In genomic region chr22:20431520-20432237, GRCh38 we compare ENCODE assay signal across 10 cellular contexts. TPM values are rescaled to one million over a fixed set of nuclear protein-coding genes. Genes with fewer than 3 reads are reported as not detected.
A peak's percentile ranks its signal among the peaks of the same experiment; 100 is the strongest.
DNase-seq lines count a peak whose midpoint lies in the region; ATAC-seq and TF ChIP-seq lines count a peak whose summit lies in the region.
"Had no signal": no experiment of that assay in that cellular context is flagged by ENCODE, and none has a peak within 500 bp of the region (broad histone marks: within the 10 kb centered on the region; RNA-seq: fewer than 3 reads in every experiment).

No MANE protein-coding gene starts in this region.

- H3K9me3 ChIP-seq in naive thymus-derived CD4-positive, alpha-beta T cell (ENCODE audit: control insufficient read depth in 2 of 3, low read length in 3 of 3) = no peaks in the 10 kb centered on the region
- H3K9me3 ChIP-seq: MG63 had no signal

- CTCF ChIA-PET in naive thymus-derived CD4-positive, alpha-beta T cell (lab: Charles Lee) = interaction anchor here (0.6 kb wide), 1 partner anchor 23 kb away, joined by 3 read pairs; no protein-coding TSS in a partner anchor

- no peak overlapping the region for H3K27ac Mint-ChIP-seq in stimulated activated naive CD8-positive, alpha-beta T cell treated with anti-CD3 and anti-CD28 coated beads, Interleukin-15, Interleukin-2, amounts not matched to agents 100 ng/mL and 50 ng/mL, for 24 hours
- H3K27ac Mint-ChIP-seq in central memory CD8-positive, alpha-beta T cell (ENCODE audit: low read depth) = no peak overlapping the region
- H3K27ac Mint-ChIP-seq in naive thymus-derived CD4-positive, alpha-beta T cell = no peak overlapping the region
- no peak overlapping the region for H3K27ac Mint-ChIP-seq in HFFc6

- ATAC-seq in stimulated activated naive CD8-positive, alpha-beta T cell treated with anti-CD3 and anti-CD28 coated beads, Interleukin-15, Interleukin-2, amounts not matched to agents 100 U/mL and 50 U/mL, for 24 hours = no peak
- no peak for ATAC-seq in central memory CD8-positive, alpha-beta T cell (replicated peaks; ENCODE audit: extremely low read depth, poor library complexity, severe bottlenecking)
- no peak for ATAC-seq in naive thymus-derived CD4-positive, alpha-beta T cell
- ATAC-seq in GM21619 (IDR thresholded peaks at IDR 0.05; ENCODE audit: unreplicated experiment) = no peak

- no peak for DNase-seq in stimulated activated naive CD8-positive, alpha-beta T cell treated with anti-CD3 and anti-CD28 coated beads, Interleukin-15, Interleukin-2, amounts not matched to agents 100 U/mL and 50 U/mL, for 24 hours
- DNase-seq in central memory CD8-positive, alpha-beta T cell (ENCODE audit: low spot score in 2 of 2) = no peak
- no peak for DNase-seq in naive thymus-derived CD4-positive, alpha-beta T cell
- DNase-seq in activated CD8-positive, alpha-beta memory T cell treated with anti-CD3 and anti-CD28 coated beads for 24 hours = no peak
- no peak for DNase-seq in HFFc6
- DNase-seq in activated CD4-positive, CD25-positive, alpha-beta regulatory T cell (lab: John Stamatoyannopoulos, UW) = no peak
- DNase-seq: kidney glomerular epithelial cell, MG63 had no signal

- H3K9me3 Mint-ChIP-seq in stimulated activated naive CD8-positive, alpha-beta T cell treated with anti-CD3 and anti-CD28 coated beads, Interleukin-15, Interleukin-2, amounts not matched to agents 100 ng/mL and 50 ng/mL, for 24 hours = no peaks in the 10 kb centered on the region
- H3K9me3 Mint-ChIP-seq in central memory CD8-positive, alpha-beta T cell = no peaks in the 10 kb centered on the region
- no peaks in the 10 kb centered on the region for H3K9me3 Mint-ChIP-seq in naive thymus-derived CD4-positive, alpha-beta T cell
- H3K9me3 Mint-ChIP-seq in HFFc6 = no peaks in the 10 kb centered on the region

- peak overlapping the region; percentile 79 for H3K4me3 ChIP-seq in naive thymus-derived CD4-positive, alpha-beta T cell (ENCODE audit: low read length)
- H3K4me3 ChIP-seq: MG63 had no signal

- H3K27me3 Mint-ChIP-seq in stimulated activated naive CD8-positive, alpha-beta T cell treated with anti-CD3 and anti-CD28 coated beads, Interleukin-15, Interleukin-2, amounts not matched to agents 100 ng/mL and 50 ng/mL, for 24 hours = peaks cover 64% of the 10 kb centered on the region
- H3K27me3 Mint-ChIP-seq in central memory CD8-positive, alpha-beta T cell = peaks cover 50% of the 10 kb centered on the region
- peaks cover 31 to 76% (median 34%) of the 10 kb centered on the region in 5 donors for H3K27me3 Mint-ChIP-seq in naive thymus-derived CD4-positive, alpha-beta T cell
- peaks cover 12% of the 10 kb centered on the region for H3K27me3 Mint-ChIP-seq in HFFc6 (ENCODE audit: insufficient read depth)

- H3K4me1 ChIP-seq in naive thymus-derived CD4-positive, alpha-beta T cell (ENCODE audit: control insufficient read depth in 2 of 2, insufficient read depth in 2 of 2, low read length in 2 of 2) = peaks cover 19 to 32% of the 10 kb centered on the region in 2 donors

- no peak for TF ChIP-seq CTCF in HFFc6 (IDR thresholded peaks at IDR 0.05)

- no peaks in the 10 kb centered on the region for H3K36me3 Mint-ChIP-seq in stimulated activated naive CD8-positive, alpha-beta T cell treated with anti-CD3 and anti-CD28 coated beads, Interleukin-15, Interleukin-2, amounts not matched to agents 100 ng/mL and 50 ng/mL, for 24 hours (ENCODE audit: low read depth)
- H3K36me3 Mint-ChIP-seq in central memory CD8-positive, alpha-beta T cell (ENCODE audit: insufficient read depth) = peaks cover 4% of the 10 kb centered on the region
- H3K36me3 Mint-ChIP-seq in naive thymus-derived CD4-positive, alpha-beta T cell = peaks cover 0 to 4% (median 0%) of the 10 kb centered on the region in 5 donors
- H3K36me3 Mint-ChIP-seq in HFFc6 (ENCODE audit: low read depth) = peaks cover 11% of the 10 kb centered on the region; the same call in 1 of the 2 replicates

- no peak overlapping the region for H3K27ac ChIP-seq in naive thymus-derived CD4-positive, alpha-beta T cell (ENCODE audit: low read depth, low read length)

- H3K27me3 ChIP-seq in naive thymus-derived CD4-positive, alpha-beta T cell (ENCODE audit: control insufficient read depth in 2 of 2, insufficient read depth in 2 of 2, low read length in 2 of 2) = peaks cover 0 to 17% of the 10 kb centered on the region in 2 donors
- H3K27me3 ChIP-seq: MG63 had no signal

- intact Hi-C loops in naive thymus-derived CD4-positive, alpha-beta T cell (cut with micrococcal nuclease) = no loop called here

- peaks cover 24% of the 10 kb centered on the region for H3K4me1 Mint-ChIP-seq in stimulated activated naive CD8-positive, alpha-beta T cell treated with anti-CD3 and anti-CD28 coated beads, Interleukin-15, Interleukin-2, amounts not matched to agents 100 ng/mL and 50 ng/mL, for 24 hours (ENCODE audit: low read depth)
- H3K4me1 Mint-ChIP-seq in central memory CD8-positive, alpha-beta T cell = peaks cover 26% of the 10 kb centered on the region
- peaks cover 6 to 29% (median 14%) of the 10 kb centered on the region in 7 donors for H3K4me1 Mint-ChIP-seq in naive thymus-derived CD4-positive, alpha-beta T cell
- peaks cover 23% of the 10 kb centered on the region for H3K4me1 Mint-ChIP-seq in HFFc6 (ENCODE audit: low read depth)

- POLR2A ChIA-PET in naive thymus-derived CD4-positive, alpha-beta T cell (lab: Charles Lee) = interaction anchor here (1.4 kb wide), 1 partner anchor 33 kb away, joined by 3 read pairs; no protein-coding TSS in a partner anchor

- no peaks in the 10 kb centered on the region for H3K36me3 ChIP-seq in naive thymus-derived CD4-positive, alpha-beta T cell (ENCODE audit: control insufficient read depth in 2 of 3, insufficient read depth in 3 of 3, low read length in 3 of 3)

- H3K4me3 Mint-ChIP-seq in stimulated activated naive CD8-positive, alpha-beta T cell treated with anti-CD3 and anti-CD28 coated beads, Interleukin-15, Interleukin-2, amounts not matched to agents 100 ng/mL and 50 ng/mL, for 24 hours = peak overlapping the region; percentile 43
- peak overlapping the region; percentile 73 for H3K4me3 Mint-ChIP-seq in central memory CD8-positive, alpha-beta T cell
- peak overlapping the region in 9 of 10 donors; percentile 48 to 96 (median 63) for H3K4me3 Mint-ChIP-seq in naive thymus-derived CD4-positive, alpha-beta T cell
- H3K4me3 Mint-ChIP-seq in HFFc6 = no peak overlapping the region

RNA-seq across cellular contexts. Expression of gene SCARF2, which starts 5.9 kb away (rescaled TPM):
- total RNA-seq in naive thymus-derived CD4-positive, alpha-beta T cell = 1 to 10 TPM in 4 of 5 experiments, under 1 TPM in 1; 0.70 to 2.6 (median 2.2) TPM
- polyA plus RNA-seq in naive thymus-derived CD4-positive, alpha-beta T cell = under 1 TPM; 0.21 to 0.35 TPM
- total RNA-seq in HFFc6 (2021; fragmentation: NEBNext Ultra II Directional; extraction: Animal tissue kit (Norgen Biotek cat#: 25700)) = 10 to 100 TPM; 65.1 to 92.3 (median 68.9) TPM

RNA-seq across cellular contexts. Expression of gene ZNF74, which starts 37.7 kb away (rescaled TPM):
- total RNA-seq in naive thymus-derived CD4-positive, alpha-beta T cell = 10 to 100 TPM in 3 of 5 experiments, 1 to 10 TPM in 2; 6.1 to 18.2 (median 12.9) TPM
- polyA plus RNA-seq in naive thymus-derived CD4-positive, alpha-beta T cell = 10 to 100 TPM in 1 of 2 donors, 1 to 10 TPM in 1; 5.3 to 14.0 TPM
- 1 to 10 TPM; 5.1 to 8.1 (median 6.2) TPM for total RNA-seq in HFFc6 (2021; fragmentation: NEBNext Ultra II Directional; extraction: Animal tissue kit (Norgen Biotek cat#: 25700))

Comparison
In these comparisons a context has a peak if more than half of its experiments do, and no peak if none do; other contexts are left out.
1. RNA of gene SCARF2, which starts 5.9 kb away (total RNA-seq): 65.1 to 92.3 TPM in HFFc6; 0.70 to 2.6 TPM in naive thymus-derived CD4-positive, alpha-beta T cell; every median in the first group is over 10 times any median in the second.